Comparison of ENCODE assay signal across 32 cellular contexts in the genomic region with DNA sequence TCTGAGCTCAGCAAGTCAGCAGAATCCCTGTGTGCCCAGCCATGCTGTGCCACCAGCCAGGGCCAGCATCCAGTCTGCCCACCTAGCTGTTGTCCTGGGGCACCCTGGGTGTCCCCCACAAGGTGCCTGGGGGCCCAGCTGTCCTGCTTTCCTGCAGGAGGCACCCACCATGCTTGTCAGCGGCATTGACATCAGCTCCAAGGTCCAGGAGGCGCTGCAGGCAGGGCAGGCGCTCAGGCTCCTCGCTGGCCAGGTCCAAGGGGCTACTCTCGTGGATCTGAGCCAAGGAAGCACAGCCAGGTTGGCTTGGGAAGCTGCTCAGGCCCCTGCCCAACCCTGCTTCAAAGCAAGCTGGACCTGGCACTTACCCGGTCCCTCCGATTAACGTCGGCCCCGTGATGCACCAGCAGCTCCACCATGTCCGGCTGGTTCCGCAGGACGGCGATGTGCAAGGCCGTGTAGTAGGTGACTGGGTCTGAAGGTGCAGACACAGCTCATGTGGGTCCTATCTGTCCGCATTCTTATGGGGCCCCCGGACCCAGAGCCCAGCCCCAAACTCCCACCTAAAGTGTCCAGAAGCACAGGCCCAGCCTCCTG. TPM values are rescaled to one million over a fixed set of nuclear protein-coding genes. Genes with fewer than 3 reads are reported as not detected.
A peak's percentile ranks its signal among the peaks of the same experiment; 100 is the strongest.
DNase-seq lines count a peak whose midpoint lies in the region; ATAC-seq and TF ChIP-seq lines count a peak whose summit lies in the region.
"Had no signal": no experiment of that assay in that cellular context is flagged by ENCODE, and none has a peak within 500 bp of the region (broad histone marks: within the 10 kb centered on the region; RNA-seq: fewer than 3 reads in every experiment).

No MANE protein-coding gene starts in this region.

- H4K5ac ChIP-seq in IMR-90 (ENCODE audit: low read depth, low read length) = no peak overlapping the region

- peaks cover 17% of the 10 kb centered on the region for H3K36me3 Mint-ChIP-seq in activated CD8-positive, alpha-beta memory T cell treated with anti-CD3 and anti-CD28 coated beads, Interleukin-2, amount 10 ng/mL, durations not matched to agents 7 days and 5 days

- H3K36me3 ChIP-seq in BLaER1 treated with 17β-estradiol and CSF1 and Interleukin-3, amounts not matched to agents 10 nM and 100 nM = peaks cover 54 to 67% (median 59%) of the 10 kb centered on the region in 11 experiments
- H3K36me3 ChIP-seq in IMR-90 (ENCODE audit: control insufficient read depth, insufficient read depth, low read length) (peaks cover 46% of the 10 kb centered on the region), trophoblast cell (ENCODE audit: control insufficient read depth in 1 of 2, insufficient read depth in 2 of 2, low read length in 2 of 2) (peaks cover 46 to 54% of the 10 kb centered on the region in 2 experiments)

- H3K27me3 ChIP-seq in BLaER1 treated with 17β-estradiol and CSF1 and Interleukin-3, amounts not matched to agents 10 nM and 100 nM = no peaks in the 10 kb centered on the region
- H3K27me3 ChIP-seq in IMR-90 (ENCODE audit: control insufficient read depth, insufficient read depth, low read length) (no peaks in the 10 kb centered on the region), dorsolateral prefrontal cortex (no peaks in the 10 kb centered on the region), trophoblast cell (ENCODE audit: insufficient read depth, low read length) (no peaks in the 10 kb centered on the region)
- H3K27me3 ChIP-seq: cardiac muscle cell, sigmoid colon had no signal

- TF ChIP-seq RAD21 in IMR-90 (IDR thresholded peaks at IDR 0.05; ENCODE audit: low read length) = no peak

- H2BK120ac ChIP-seq in IMR-90 (ENCODE audit: low read depth, low read length) (no peak overlapping the region), trophoblast cell (ENCODE audit: insufficient read depth, low read length, poor library complexity) (no peak overlapping the region)

- H3K27ac ChIP-seq in BLaER1 treated with 17β-estradiol and CSF1 and Interleukin-3, amounts not matched to agents 10 nM and 100 nM = peak overlapping the region in 2 of 11 experiments; percentile 42 to 86; a peak in 3 of 22 replicates
- no peak overlapping the region for H3K27ac ChIP-seq in IMR-90 (ENCODE audit: insufficient read depth, low read length)
- peak overlapping the region in 37 of 59 donors; percentile 15 to 95 (median 54) for H3K27ac ChIP-seq in dorsolateral prefrontal cortex
- H3K27ac ChIP-seq in trophoblast cell (ENCODE audit: low read depth, low read length) = no peak overlapping the region
- H3K27ac ChIP-seq: cardiac muscle cell, coronary artery, left ventricle myocardium inferior had no signal

- dilution Hi-C loops in IMR-90 (cut with HindIII; ENCODE audit: low sequenced_read_pairs, unreplicated experiment) = no loop called here

- BruUV-seq in IMR-90 (replicated peaks; lab: Mats Ljungman, UMichigan) = no TSS peak

- no peaks in the 10 kb centered on the region for H3K9me3 ChIP-seq in BLaER1 treated with 17β-estradiol and CSF1 and Interleukin-3, amounts not matched to agents 10 nM and 100 nM (replicated peaks in 1 of 11)
- H3K9me3 ChIP-seq in IMR-90 (ENCODE audit: control insufficient read depth, insufficient read depth, low read length) (no peaks in the 10 kb centered on the region), trophoblast cell (ENCODE audit: insufficient read depth, low read depth, low read length) (no peaks in the 10 kb centered on the region)
- H3K9me3 ChIP-seq: HAP-1, left ventricle myocardium inferior, sigmoid colon had no signal

- H3K9ac ChIP-seq in BLaER1 treated with 17β-estradiol and CSF1 and Interleukin-3, amounts not matched to agents 10 nM and 100 nM = peak overlapping the region in 6 of 11 experiments; percentile 6 to 92 (median 86); a peak in 8 of 22 replicates
- H3K9ac ChIP-seq in IMR-90 (ENCODE audit: low read depth, low read length) (no peak overlapping the region), trophoblast cell (ENCODE audit: low read length) (no peak overlapping the region)

- DNase-seq in IMR-90 = no peak
- no peak for DNase-seq in dorsolateral prefrontal cortex
- DNase-seq in trophoblast cell = no peak
- no peak for DNase-seq in activated CD8-positive, alpha-beta memory T cell treated with anti-CD3 and anti-CD28 coated beads, Interleukin-2, amount 10 ng/mL, durations not matched to agents 7 days and 5 days
- DNase-seq: activated CD4-positive, alpha-beta memory T cell treated with anti-CD3 and anti-CD28 coated beads, Interleukin-2, amount 10 ng/mL, durations not matched to agents 7 days and 5 days; activated CD8-positive, alpha-beta memory T cell treated with anti-CD3 and anti-CD28 coated beads, Interleukin-2, amount 50 U/mL, for 48 hours; activated naive CD4-positive, alpha-beta T cell treated with anti-CD3 and anti-CD28 coated beads, Interleukin-2, amount 10 ng/mL, durations not matched to agents 7 days and 5 days; CD4-positive, CD25-positive, alpha-beta regulatory T cell; erythroblast; glutamatergic neuron; left ventricle myocardium inferior; NCI-H1436 treated with DMSO at 0.1 percent for 48 hours; NCI-H226; Right ventricle myocardium superior; sigmoid colon; stimulated activated CD4-positive, alpha-beta T cell treated with anti-CD3 and anti-CD28 coated beads, Interleukin-12 subunit alpha, Interleukin-12 subunit beta, amount 100 ng/mL, for 4 hours; stimulated activated CD4-positive, alpha-beta T cell treated with anti-CD3 and anti-CD28 coated beads, Interleukin-2, amount 100 ng/mL, for 48 hours had no signal

- H2BK5ac ChIP-seq in IMR-90 (ENCODE audit: low read depth, low read length, poor library complexity, severe bottlenecking) = no peak overlapping the region
- no peak overlapping the region for H2BK5ac ChIP-seq in trophoblast cell (ENCODE audit: low read depth, low read length, poor library complexity)

- H4K91ac ChIP-seq in IMR-90 (ENCODE audit: insufficient read depth, low read depth, low read length) (no peak overlapping the region), trophoblast cell (ENCODE audit: low read depth, low read length) (no peak overlapping the region)

- POLR2A ChIA-PET in IMR-90 (lab: Charles Lee; ENCODE audit: unreplicated experiment) = no interaction called here

- H3K4me3 ChIP-seq in BLaER1 treated with 17β-estradiol and CSF1 and Interleukin-3, amounts not matched to agents 10 nM and 100 nM = no peak overlapping the region
- H3K4me3 ChIP-seq in IMR-90 (ENCODE audit: insufficient read depth, low read depth, low read length) (no peak overlapping the region), dorsolateral prefrontal cortex (peak overlapping the region in 4 of 59 donors; percentile 97 to 100 (median 99)), trophoblast cell (ENCODE audit: low read depth, low read length) (peak overlapping the region; percentile 8)
- H3K4me3 ChIP-seq: cardiac muscle cell, coronary artery, HAP-1, left ventricle myocardium inferior, sigmoid colon had no signal

- peaks cover 10% of the 10 kb centered on the region for H3K79me2 ChIP-seq in trophoblast cell (ENCODE audit: control insufficient read depth, insufficient read depth, low read length, poor library complexity)

- peaks cover 21% of the 10 kb centered on the region for H3K4me1 Mint-ChIP-seq in activated CD8-positive, alpha-beta memory T cell treated with anti-CD3 and anti-CD28 coated beads, Interleukin-2, amount 10 ng/mL, durations not matched to agents 7 days and 5 days

- no peaks in the 10 kb centered on the region for H3K9me1 ChIP-seq in IMR-90 (ENCODE audit: insufficient read depth, low read length)

- no peaks in the 10 kb centered on the region for H3K9me3 Mint-ChIP-seq in activated CD8-positive, alpha-beta memory T cell treated with anti-CD3 and anti-CD28 coated beads, Interleukin-2, amount 10 ng/mL, durations not matched to agents 7 days and 5 days (ENCODE audit: low read depth)
- H3K9me3 Mint-ChIP-seq: activated CD4-positive, alpha-beta memory T cell treated with anti-CD3 and anti-CD28 coated beads, Interleukin-2, amount 10 ng/mL, durations not matched to agents 7 days and 5 days; activated naive CD4-positive, alpha-beta T cell treated with anti-CD3 and anti-CD28 coated beads, Interleukin-2, amount 10 ng/mL, durations not matched to agents 7 days and 5 days; activated T-helper 17 cell treated with anti-CD3 and anti-CD28 coated beads, Interleukin-2, amount 50 U/mL, for 72 hours; CD4-positive, CD25-positive, alpha-beta regulatory T cell; type B pancreatic cell had no signal

- H3K18ac ChIP-seq in IMR-90 (ENCODE audit: low read depth, low read length) (no peak overlapping the region), trophoblast cell (ENCODE audit: low read length) (no peak overlapping the region)

- H3K79me1 ChIP-seq in IMR-90 (ENCODE audit: low read depth in 1 of 2, low read length in 2 of 2) = peaks cover 9 to 73% of the 10 kb centered on the region in 2 experiments
- H3K79me1 ChIP-seq in trophoblast cell (ENCODE audit: low read length) = peaks cover 4% of the 10 kb centered on the region

- no peak overlapping the region for H2BK20ac ChIP-seq in IMR-90 (ENCODE audit: low read depth, low read length)

- H4K8ac ChIP-seq in IMR-90 (ENCODE audit: low read depth in 2 of 2, low read length in 2 of 2) = no peak overlapping the region
- H4K8ac ChIP-seq in trophoblast cell (ENCODE audit: low read depth, low read length) = no peak overlapping the region

- no peak overlapping the region for H3K56ac ChIP-seq in IMR-90 (ENCODE audit: extremely low read depth, insufficient read depth, low read length)

- no peak for TF ChIP-seq CTCF in IMR-90 (conservative IDR thresholded peaks at IDR 0.05; ENCODE audit: low read depth, low read length)
- no peak for TF ChIP-seq CTCF in dorsolateral prefrontal cortex (IDR thresholded peaks at IDR 0.05 in 54 of 56, conservative IDR thresholded peaks at IDR 0.05 in 2 of 56; ENCODE audit: low read depth in 1 of 56, partially characterized antibody in 56 of 56)

- H3K27me3 Mint-ChIP-seq in activated CD8-positive, alpha-beta memory T cell treated with anti-CD3 and anti-CD28 coated beads, Interleukin-2, amount 10 ng/mL, durations not matched to agents 7 days and 5 days = no peaks in the 10 kb centered on the region
- H3K27me3 Mint-ChIP-seq: activated CD4-positive, alpha-beta memory T cell treated with anti-CD3 and anti-CD28 coated beads, Interleukin-2, amount 10 ng/mL, durations not matched to agents 7 days and 5 days; activated naive CD4-positive, alpha-beta T cell treated with anti-CD3 and anti-CD28 coated beads, Interleukin-2, amount 10 ng/mL, durations not matched to agents 7 days and 5 days; activated T-helper 17 cell treated with anti-CD3 and anti-CD28 coated beads, Interleukin-2, amount 50 U/mL, for 72 hours; CD4-positive, CD25-positive, alpha-beta regulatory T cell; progenitor cell of endocrine pancreas; type B pancreatic cell had no signal

- 98% methylated on average over 15 of the region's 17 CpGs; no CpG with 5 or more reads in 1 of the 2 experiments for WGBS in IMR-90 (ENCODE audit: extremely low coverage in 2 of 2, insufficient read length in 1 of 2), 2 experiments
- no CpG with 5 or more reads among the region's 17 CpGs for WGBS in trophoblast cell (ENCODE audit: extremely low coverage, insufficient coverage, insufficient read length)

- H3K4me3 Mint-ChIP-seq in activated CD8-positive, alpha-beta memory T cell treated with anti-CD3 and anti-CD28 coated beads, Interleukin-2, amount 10 ng/mL, durations not matched to agents 7 days and 5 days = no peak overlapping the region

- H3K23ac ChIP-seq in IMR-90 (ENCODE audit: low read depth, low read length) (no peak overlapping the region), trophoblast cell (ENCODE audit: low read length) (no peak overlapping the region)

- H3K4me1 ChIP-seq in BLaER1 treated with 17β-estradiol and CSF1 and Interleukin-3, amounts not matched to agents 10 nM and 100 nM = peaks cover 29 to 76% (median 59%) of the 10 kb centered on the region in 10 experiments
- H3K4me1 ChIP-seq in IMR-90 (ENCODE audit: control insufficient read depth, insufficient read depth, low read length) (peaks cover 15% of the 10 kb centered on the region), trophoblast cell (ENCODE audit: control insufficient read depth in 1 of 2, insufficient read depth in 2 of 2, low read length in 2 of 2) (peaks cover 8 to 10% of the 10 kb centered on the region in 2 experiments)

- no peak for TF ChIP-seq POLR2A in IMR-90 (IDR thresholded peaks at IDR 0.05; ENCODE audit: low read depth, low read length)

- CTCF ChIA-PET in IMR-90 (lab: Yijun Ruan, JAX) = interaction anchor here (1.3 kb wide), 1 partner anchor 508 kb away, joined by 4 read pairs; no protein-coding TSS in a partner anchor
- CTCF ChIA-PET in activated CD8-positive, alpha-beta memory T cell treated with anti-CD3 and anti-CD28 coated beads, Interleukin-2, amount 10 ng/mL, durations not matched to agents 7 days and 5 days (lab: Charles Lee) = interaction anchor here (0.6 to 5.3 kb wide), 6 partner anchors 13 to 1174 kb away, joined by 3 to 48 read pairs (median 4); partner anchors contain the start of gene NTMT1

- no peak overlapping the region for H3K14ac ChIP-seq in IMR-90 (replicated peaks; ENCODE audit: low read depth, low read length)
- no peak overlapping the region for H3K14ac ChIP-seq in trophoblast cell (ENCODE audit: low read length)

- H2AK9ac ChIP-seq in IMR-90 (replicated peaks; ENCODE audit: low read depth, low read length, poor library complexity) = peak overlapping the region; percentile 31

- ATAC-seq in IMR-90 (ENCODE audit: low read depth) (no peak), GM21619 (IDR thresholded peaks at IDR 0.05; ENCODE audit: unreplicated experiment) (no peak), GM18909 (IDR thresholded peaks at IDR 0.05; ENCODE audit: poor library complexity, unreplicated experiment) (no peak)
- ATAC-seq in activated CD8-positive, alpha-beta memory T cell treated with anti-CD3 and anti-CD28 coated beads, Interleukin-2, amount 10 ng/mL, durations not matched to agents 7 days and 5 days = no peak
- ATAC-seq: activated CD4-positive, CD25-positive, alpha-beta regulatory T cell treated with anti-CD3 and anti-CD28 coated beads, Interleukin-2, amount 50 U/mL, for 24 hours; activated T-helper 17 cell treated with anti-CD3 and anti-CD28 coated beads, Interleukin-2, amount 50 U/mL, for 72 hours had no signal

- intact Hi-C loops in IMR-90 (cut with micrococcal nuclease) (no loop called here), dorsolateral prefrontal cortex (cut with DNase I) (no loop called here)

- no peak overlapping the region for H3K4ac ChIP-seq in IMR-90 (ENCODE audit: low read depth, low read length)
- no peak overlapping the region for H3K4ac ChIP-seq in trophoblast cell (ENCODE audit: low read depth, low read length)

- peaks cover 65 to 77% (median 75%) of the 10 kb centered on the region in 11 experiments; a peak in 21 of 22 replicates for H4K20me1 ChIP-seq in BLaER1 treated with 17β-estradiol and CSF1 and Interleukin-3, amounts not matched to agents 10 nM and 100 nM
- H4K20me1 ChIP-seq in IMR-90 (ENCODE audit: insufficient read depth, low read length) = peaks cover 69% of the 10 kb centered on the region

- no peak overlapping the region for H2AFZ ChIP-seq in IMR-90 (replicated peaks; ENCODE audit: low read length, poor library complexity)
- H2AFZ ChIP-seq in trophoblast cell (ENCODE audit: insufficient read depth, low read length, poor library complexity) = no peak overlapping the region

- H2BK12ac ChIP-seq in trophoblast cell (ENCODE audit: low read length) = no peak overlapping the region

- in situ Hi-C loops in IMR-90 (cut with MboI; ENCODE audit: low sequenced_read_pairs) = no loop called here

- H3K4me2 ChIP-seq in BLaER1 treated with 17β-estradiol and CSF1 and Interleukin-3, amounts not matched to agents 10 nM and 100 nM = peak overlapping the region in 4 of 11 experiments; percentile 44 to 100 (median 96); a peak in 3 of 22 replicates
- H3K4me2 ChIP-seq in IMR-90 (ENCODE audit: low read depth, low read length) (no peak overlapping the region), trophoblast cell (ENCODE audit: low read length) (no peak overlapping the region)

- H2AK5ac ChIP-seq in IMR-90 (ENCODE audit: low read depth, low read length) (no peak overlapping the region), trophoblast cell (ENCODE audit: low read length) (no peak overlapping the region)

- no peak overlapping the region for H2BK15ac ChIP-seq in IMR-90 (ENCODE audit: low read depth, low read length)

- no peak overlapping the region for H4K12ac ChIP-seq in trophoblast cell (ENCODE audit: low read depth, low read length)

- H3K27ac Mint-ChIP-seq in activated CD8-positive, alpha-beta memory T cell treated with anti-CD3 and anti-CD28 coated beads, Interleukin-2, amount 10 ng/mL, durations not matched to agents 7 days and 5 days = no peak overlapping the region
- H3K27ac Mint-ChIP-seq: activated CD4-positive, alpha-beta memory T cell treated with anti-CD3 and anti-CD28 coated beads, Interleukin-2, amount 10 ng/mL, durations not matched to agents 7 days and 5 days; progenitor cell of endocrine pancreas had no signal

RNA-seq across cellular contexts. Expression of gene ASB6, which starts 2.8 kb away (rescaled TPM):
- total RNA-seq in IMR-90 (2012; rRNA removed) (9.4 and 9.7 TPM in 2 replicates), dorsolateral prefrontal cortex (10 to 100 TPM; 20.5 to 43.2 (median 32.5) TPM)
- polyA plus RNA-seq in IMR-90 (2012; rRNA removed) = 28.9 and 31.4 TPM in 2 replicates
- polyA plus RNA-seq in IMR-90 (2012; cell fraction: cytosol; rRNA removed) = 22.2 and 27.8 TPM in 2 replicates
- 42.0 and 79.1 TPM in 2 replicates for polyA plus RNA-seq in IMR-90 (2012; cell fraction: nucleus; rRNA removed; ENCODE audit: low replicate concordance)
- 16.6 and 17.9 TPM in 2 replicates for polyA plus RNA-seq in trophoblast cell (2013)
- total RNA-seq in activated CD8-positive, alpha-beta memory T cell treated with anti-CD3 and anti-CD28 coated beads, Interleukin-2, amount 10 ng/mL, durations not matched to agents 7 days and 5 days = 10 to 100 TPM; 25.0 to 26.4 TPM

RNA-seq across cellular contexts. Expression of gene NTMT1, which starts 13.2 kb away (rescaled TPM):
- 67.8 and 68.1 TPM in 2 replicates for total RNA-seq in IMR-90 (2012; rRNA removed)
- 88.1 and 108 TPM in 2 replicates for polyA plus RNA-seq in IMR-90 (2012; rRNA removed)
- 57.5 and 92.6 TPM in 2 replicates for polyA plus RNA-seq in IMR-90 (2012; cell fraction: cytosol; rRNA removed)
- polyA plus RNA-seq in IMR-90 (2012; cell fraction: nucleus; rRNA removed; ENCODE audit: low replicate concordance) = 56.2 and 66.4 TPM in 2 replicates
- 10 to 100 TPM; 22.2 to 45.4 (median 32.9) TPM for total RNA-seq in dorsolateral prefrontal cortex
- 31.8 and 32.6 TPM in 2 replicates for polyA plus RNA-seq in trophoblast cell (2013)
- 10 to 100 TPM; 37.2 to 46.2 TPM for total RNA-seq in activated CD8-positive, alpha-beta memory T cell treated with anti-CD3 and anti-CD28 coated beads, Interleukin-2, amount 10 ng/mL, durations not matched to agents 7 days and 5 days

RNA-seq across cellular contexts. Expression of gene C9orf50, which starts 18.2 kb away (rescaled TPM):
- total RNA-seq in IMR-90 (2012; rRNA removed) (not detected in 2 replicates), dorsolateral prefrontal cortex (1 to 10 TPM in 55 of 120 experiments, under 1 TPM in 47, not detected in 18; 0.18 to 3.1 (median 1.0) TPM)
- polyA plus RNA-seq in IMR-90 (2012; rRNA removed) = 0.09 and 0.20 TPM in 2 replicates
- polyA plus RNA-seq in IMR-90 (2012; cell fraction: cytosol; rRNA removed) = 0.06 and 0.19 TPM in 2 replicates
- polyA plus RNA-seq in IMR-90 (2012; cell fraction: nucleus; rRNA removed; ENCODE audit: low replicate concordance) = 0.42 and 0.54 TPM in 2 replicates
- polyA plus RNA-seq in trophoblast cell (2013) = 0.07 TPM in 1 of 2 replicates, not detected in the other
- not detected for total RNA-seq in activated CD8-positive, alpha-beta memory T cell treated with anti-CD3 and anti-CD28 coated beads, Interleukin-2, amount 10 ng/mL, durations not matched to agents 7 days and 5 days
- total RNA-seq: activated CD4-positive, alpha-beta memory T cell treated with anti-CD3 and anti-CD28 coated beads, Interleukin-2, amount 10 ng/mL, durations not matched to agents 7 days and 5 days; activated T-helper 17 cell treated with anti-CD3 and anti-CD28 coated beads, Interleukin-2, amount 50 U/mL, for 72 hours; CD4-positive, CD25-positive, alpha-beta regulatory T cell; fibroblast of villous mesenchyme; left ventricle myocardium inferior; LHCN-M2; mesenteric fat pad; myocyte; Right ventricle myocardium superior; T-helper 2 cell treated with Interferon-gamma antibody and Interleukin-4, amounts not matched to agents 100 ng/mL and 5 ng/mL, for 36 hours had no signal
- polyA plus RNA-seq: CD4-positive, CD25-positive, alpha-beta regulatory T cell had no signal

RNA-seq across cellular contexts. Expression of gene PRRX2, which starts 26.3 kb away (rescaled TPM):
- total RNA-seq in IMR-90 (2012; rRNA removed) = 12.7 and 13.1 TPM in 2 replicates
- polyA plus RNA-seq in IMR-90 (2012; rRNA removed) = 35.5 and 45.9 TPM in 2 replicates
- 19.5 and 46.6 TPM in 2 replicates for polyA plus RNA-seq in IMR-90 (2012; cell fraction: cytosol; rRNA removed)
- 10.2 and 29.0 TPM in 2 replicates for polyA plus RNA-seq in IMR-90 (2012; cell fraction: nucleus; rRNA removed; ENCODE audit: low replicate concordance)
- 1 to 10 TPM in 4 of 120 experiments, under 1 TPM in 37, not detected in 79; 0.33 to 1.6 (median 0.47) TPM for total RNA-seq in dorsolateral prefrontal cortex
- polyA plus RNA-seq in trophoblast cell (2013) = 1.3 and 1.4 TPM in 2 replicates
- under 1 TPM in 1 of 2 experiments, not detected in 1; 0.28 TPM for total RNA-seq in activated CD8-positive, alpha-beta memory T cell treated with anti-CD3 and anti-CD28 coated beads, Interleukin-2, amount 10 ng/mL, durations not matched to agents 7 days and 5 days
- total RNA-seq: activated CD4-positive, alpha-beta memory T cell treated with anti-CD3 and anti-CD28 coated beads, Interleukin-2, amount 10 ng/mL, durations not matched to agents 7 days and 5 days; CD4-positive, CD25-positive, alpha-beta regulatory T cell; LHCN-M2; myocyte had no signal
- polyA plus RNA-seq: CD4-positive, CD25-positive, alpha-beta regulatory T cell had no signal

Comparison
In these comparisons a context has a peak if more than half of its experiments do, and no peak if none do; other contexts are left out.
1. H3K27ac ChIP-seq: peak in dorsolateral prefrontal cortex (37 of 59); none in IMR-90 (single experiment) and trophoblast cell (single experiment).
2. H3K9ac ChIP-seq: peak in BLaER1 treated with 17β-estradiol and CSF1 and Interleukin-3, amounts not matched to agents 10 nM and 100 nM (6 of 11); none in IMR-90 (single experiment) and trophoblast cell (single experiment).